28 cellular contexts compared by ENCODE assay signal in genomic region chr3:131038326-131038725, GRCh38.
"Had no signal": no experiment of that assay in that cellular context is flagged by ENCODE, and none has a peak within 500 bp of the region (broad histone marks: within the 10 kb centered on the region; RNA-seq: fewer than 3 reads in every experiment).

No MANE protein-coding gene starts in this region.

- ATAC-seq: activated CD4-positive, alpha-beta T cell treated with anti-CD3 and anti-CD28 coated beads for 36 hours; activated T-helper 17 cell treated with anti-CD3 and anti-CD28 coated beads, Interleukin-2, amount 50 U/mL, for 72 hours; body of pancreas; Right ventricle myocardium inferior had no signal

- H3K27me3 Mint-ChIP-seq: activated CD4-positive, alpha-beta memory T cell treated with anti-CD3 and anti-CD28 coated beads, Interleukin-2, amount 10 ng/mL, durations not matched to agents 7 days and 5 days; activated CD4-positive, alpha-beta T cell treated with anti-CD3 and anti-CD28 coated beads for 36 hours; activated naive CD4-positive, alpha-beta T cell treated with anti-CD3 and anti-CD28 coated beads, Interleukin-2, amount 10 ng/mL, durations not matched to agents 7 days and 5 days; activated naive CD8-positive, alpha-beta T cell treated with anti-CD3 and anti-CD28 coated beads for 36 hours; activated T-helper 17 cell treated with anti-CD3 and anti-CD28 coated beads, Interleukin-2, amount 50 U/mL, for 72 hours; central memory CD8-positive, alpha-beta T cell had no signal

- H3K4me2 ChIP-seq: SK-N-SH had no signal

- H3K27me3 ChIP-seq: body of pancreas had no signal

- H3K9ac ChIP-seq: SK-N-SH had no signal

- H3K36me3 ChIP-seq: WERI-Rb-1 had no signal

- H3K4me3 ChIP-seq: body of pancreas had no signal

- H3K9me2 ChIP-seq: SK-N-SH had no signal

- H3K4me3 Mint-ChIP-seq: activated CD4-positive, alpha-beta memory T cell treated with anti-CD3 and anti-CD28 coated beads, Interleukin-2, amount 10 ng/mL, durations not matched to agents 7 days and 5 days; activated CD4-positive, alpha-beta T cell treated with anti-CD3 and anti-CD28 coated beads for 36 hours; activated naive CD4-positive, alpha-beta T cell treated with anti-CD3 and anti-CD28 coated beads, Interleukin-2, amount 10 ng/mL, durations not matched to agents 7 days and 5 days; activated naive CD8-positive, alpha-beta T cell treated with anti-CD3 and anti-CD28 coated beads for 36 hours; activated T-helper 17 cell treated with anti-CD3 and anti-CD28 coated beads, Interleukin-2, amount 50 U/mL, for 72 hours; central memory CD8-positive, alpha-beta T cell had no signal

- H3K27ac Mint-ChIP-seq: activated CD4-positive, alpha-beta memory T cell treated with anti-CD3 and anti-CD28 coated beads, Interleukin-2, amount 10 ng/mL, durations not matched to agents 7 days and 5 days; activated CD4-positive, alpha-beta T cell treated with anti-CD3 and anti-CD28 coated beads for 36 hours; activated naive CD4-positive, alpha-beta T cell treated with anti-CD3 and anti-CD28 coated beads, Interleukin-2, amount 10 ng/mL, durations not matched to agents 7 days and 5 days; activated naive CD8-positive, alpha-beta T cell treated with anti-CD3 and anti-CD28 coated beads for 36 hours; activated T-helper 17 cell treated with anti-CD3 and anti-CD28 coated beads, Interleukin-2, amount 50 U/mL, for 72 hours had no signal

- H3K27ac ChIP-seq: body of pancreas, WERI-Rb-1 had no signal

- H3K4me1 ChIP-seq: body of pancreas had no signal

- FAIRE-seq: bronchial epithelial cell had no signal

- DNase-seq: activated CD4-positive, alpha-beta memory T cell treated with anti-CD3 and anti-CD28 coated beads, Interleukin-2, amount 10 ng/mL, durations not matched to agents 7 days and 5 days; activated CD4-positive, alpha-beta T cell treated with anti-CD3 and anti-CD28 coated beads for 36 hours; activated CD4-positive, alpha-beta T cell treated with anti-CD3 and anti-CD28 coated beads, Interleukin-2, amount 50 U/mL, for 1 hour; activated gamma-delta T cell; activated naive CD4-positive, alpha-beta T cell treated with anti-CD3 and anti-CD28 coated beads, Interleukin-2, amount 10 ng/mL, durations not matched to agents 7 days and 5 days; activated naive CD8-positive, alpha-beta T cell treated with anti-CD3 and anti-CD28 coated beads for 36 hours; activated T-cell treated with anti-CD3 and anti-CD28 coated beads for 4 hours; activated T-cell treated with anti-CD3 and anti-CD28 coated beads, Interleukin-2, amount 50 U/mL, for 48 hours; aorta; body of pancreas; KG1; NCI-H1092; NCI-H1417 treated with DMSO at 0.1 percent for 48 hours; NCI-H1694; NCI-H2029 treated with DMSO at 0.1 percent for 48 hours; NCI-H345; NCI-H510A; NCI-H526 treated with DMSO at 0.1 percent for 48 hours; NCI-H82; NK-92 treated with Interleukin-12 subunit alpha and Interleukin-12 subunit beta, amount 100 ng/mL, for 24 hours; RPMI8226; SK-N-SH; T-helper 1 cell; WERI-Rb-1 had no signal

- H3K4me1 Mint-ChIP-seq: activated T-helper 17 cell treated with anti-CD3 and anti-CD28 coated beads, Interleukin-2, amount 50 U/mL, for 72 hours had no signal

- H3K9me3 ChIP-seq: body of pancreas, SK-N-SH had no signal
